ENCODE assay signal across 1 cellular context in the genomic region with DNA sequence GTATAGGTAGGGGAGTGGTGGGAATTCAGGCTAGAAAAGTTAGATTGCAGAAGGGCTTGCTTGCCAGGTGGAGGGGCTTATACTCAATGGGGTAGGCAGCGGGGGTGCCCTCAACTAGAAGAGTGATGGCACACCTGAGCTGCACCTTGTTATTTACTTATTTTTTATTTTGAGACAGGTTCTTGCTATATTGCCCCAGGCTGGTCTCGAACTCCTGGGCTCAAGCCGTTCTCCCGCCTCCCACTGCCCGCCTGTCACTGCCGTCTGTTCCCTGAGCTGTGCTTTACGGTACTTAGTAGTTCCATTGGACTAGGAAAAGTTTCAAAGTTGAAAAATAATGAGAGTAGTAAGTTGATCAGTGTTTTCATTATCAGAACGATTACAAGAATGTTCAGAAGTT.
TF ChIP-seq lines count a peak whose summit lies in the region.

No MANE protein-coding gene starts in this region.

TF ChIP-seq in GM23338, 12 proteins besides CTCF, POLR2A, EP300 and RAD21 (continued from another document):
- TF ChIP-seq, protein P1, sequence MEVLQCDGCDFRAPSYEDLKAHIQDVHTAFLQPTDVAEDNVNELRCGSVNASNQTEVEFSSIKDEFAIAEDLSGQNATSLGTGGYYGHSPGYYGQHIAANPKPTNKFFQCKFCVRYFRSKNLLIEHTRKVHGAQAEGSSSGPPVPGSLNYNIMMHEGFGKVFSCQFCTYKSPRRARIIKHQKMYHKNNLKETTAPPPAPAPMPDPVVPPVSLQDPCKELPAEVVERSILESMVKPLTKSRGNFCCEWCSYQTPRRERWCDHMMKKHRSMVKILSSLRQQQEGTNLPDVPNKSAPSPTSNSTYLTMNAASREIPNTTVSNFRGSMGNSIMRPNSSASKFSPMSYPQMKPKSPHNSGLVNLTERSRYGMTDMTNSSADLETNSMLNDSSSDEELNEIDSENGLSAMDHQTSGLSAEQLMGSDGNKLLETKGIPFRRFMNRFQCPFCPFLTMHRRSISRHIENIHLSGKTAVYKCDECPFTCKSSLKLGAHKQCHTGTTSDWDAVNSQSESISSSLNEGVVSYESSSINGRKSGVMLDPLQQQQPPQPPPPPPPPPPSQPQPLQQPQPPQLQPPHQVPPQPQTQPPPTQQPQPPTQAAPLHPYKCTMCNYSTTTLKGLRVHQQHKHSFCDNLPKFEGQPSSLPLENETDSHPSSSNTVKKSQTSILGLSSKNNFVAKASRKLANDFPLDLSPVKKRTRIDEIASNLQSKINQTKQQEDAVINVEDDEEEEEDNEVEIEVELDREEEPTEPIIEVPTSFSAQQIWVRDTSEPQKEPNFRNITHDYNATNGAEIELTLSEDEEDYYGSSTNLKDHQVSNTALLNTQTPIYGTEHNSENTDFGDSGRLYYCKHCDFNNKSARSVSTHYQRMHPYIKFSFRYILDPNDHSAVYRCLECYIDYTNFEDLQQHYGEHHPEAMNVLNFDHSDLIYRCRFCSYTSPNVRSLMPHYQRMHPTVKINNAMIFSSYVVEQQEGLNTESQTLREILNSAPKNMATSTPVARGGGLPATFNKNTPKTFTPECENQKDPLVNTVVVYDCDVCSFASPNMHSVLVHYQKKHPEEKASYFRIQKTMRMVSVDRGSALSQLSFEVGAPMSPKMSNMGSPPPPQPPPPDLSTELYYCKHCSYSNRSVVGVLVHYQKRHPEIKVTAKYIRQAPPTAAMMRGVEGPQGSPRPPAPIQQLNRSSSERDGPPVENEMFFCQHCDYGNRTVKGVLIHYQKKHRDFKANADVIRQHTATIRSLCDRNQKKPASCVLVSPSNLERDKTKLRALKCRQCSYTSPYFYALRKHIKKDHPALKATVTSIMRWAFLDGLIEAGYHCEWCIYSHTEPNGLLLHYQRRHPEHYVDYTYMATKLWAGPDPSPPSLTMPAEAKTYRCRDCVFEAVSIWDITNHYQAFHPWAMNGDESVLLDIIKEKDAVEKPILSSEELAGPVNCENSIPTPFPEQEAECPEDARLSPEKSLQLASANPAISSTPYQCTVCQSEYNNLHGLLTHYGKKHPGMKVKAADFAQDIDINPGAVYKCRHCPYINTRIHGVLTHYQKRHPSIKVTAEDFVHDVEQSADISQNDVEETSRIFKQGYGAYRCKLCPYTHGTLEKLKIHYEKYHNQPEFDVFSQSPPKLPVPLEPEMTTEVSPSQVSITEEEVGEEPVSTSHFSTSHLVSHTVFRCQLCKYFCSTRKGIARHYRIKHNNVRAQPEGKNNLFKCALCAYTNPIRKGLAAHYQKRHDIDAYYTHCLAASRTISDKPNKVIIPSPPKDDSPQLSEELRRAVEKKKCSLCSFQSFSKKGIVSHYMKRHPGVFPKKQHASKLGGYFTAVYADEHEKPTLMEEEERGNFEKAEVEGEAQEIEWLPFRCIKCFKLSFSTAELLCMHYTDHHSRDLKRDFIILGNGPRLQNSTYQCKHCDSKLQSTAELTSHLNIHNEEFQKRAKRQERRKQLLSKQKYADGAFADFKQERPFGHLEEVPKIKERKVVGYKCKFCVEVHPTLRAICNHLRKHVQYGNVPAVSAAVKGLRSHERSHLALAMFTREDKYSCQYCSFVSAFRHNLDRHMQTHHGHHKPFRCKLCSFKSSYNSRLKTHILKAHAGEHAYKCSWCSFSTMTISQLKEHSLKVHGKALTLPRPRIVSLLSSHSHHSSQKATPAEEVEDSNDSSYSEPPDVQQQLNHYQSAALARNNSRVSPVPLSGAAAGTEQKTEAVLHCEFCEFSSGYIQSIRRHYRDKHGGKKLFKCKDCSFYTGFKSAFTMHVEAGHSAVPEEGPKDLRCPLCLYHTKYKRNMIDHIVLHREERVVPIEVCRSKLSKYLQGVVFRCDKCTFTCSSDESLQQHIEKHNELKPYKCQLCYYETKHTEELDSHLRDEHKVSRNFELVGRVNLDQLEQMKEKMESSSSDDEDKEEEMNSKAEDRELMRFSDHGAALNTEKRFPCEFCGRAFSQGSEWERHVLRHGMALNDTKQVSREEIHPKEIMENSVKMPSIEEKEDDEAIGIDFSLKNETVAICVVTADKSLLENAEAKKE (CRISPR knock-in tag; IDR thresholded peaks at IDR 0.05): no peak
- TF ChIP-seq ZNF331 (CRISPR knock-in tag; IDR thresholded peaks at IDR 0.05; ENCODE audit: low read depth): no peak
- no peak for TF ChIP-seq EZH2phosphoT487 (IDR thresholded peaks at IDR 0.05; ENCODE audit: unreplicated experiment)
- TF ChIP-seq JUNB (IDR thresholded peaks at IDR 0.05; ENCODE audit: unreplicated experiment): no peak
- no peak for TF ChIP-seq ZNF114 (CRISPR knock-in tag; IDR thresholded peaks at IDR 0.05)
- no peak for TF ChIP-seq CREB1 (CRISPR knock-in tag; IDR thresholded peaks at IDR 0.05; ENCODE audit: low read depth)
- TF ChIP-seq POLR2AphosphoS5 (IDR thresholded peaks at IDR 0.05; ENCODE audit: low read depth): no peak
- no peak for TF ChIP-seq STAT1 (IDR thresholded peaks at IDR 0.05; ENCODE audit: unreplicated experiment)
- no peak for TF ChIP-seq REST (IDR thresholded peaks at IDR 0.05; ENCODE audit: unreplicated experiment)
TF ChIP-seq in GM23338: peak in this region for 0.
